In the genomic region with DNA sequence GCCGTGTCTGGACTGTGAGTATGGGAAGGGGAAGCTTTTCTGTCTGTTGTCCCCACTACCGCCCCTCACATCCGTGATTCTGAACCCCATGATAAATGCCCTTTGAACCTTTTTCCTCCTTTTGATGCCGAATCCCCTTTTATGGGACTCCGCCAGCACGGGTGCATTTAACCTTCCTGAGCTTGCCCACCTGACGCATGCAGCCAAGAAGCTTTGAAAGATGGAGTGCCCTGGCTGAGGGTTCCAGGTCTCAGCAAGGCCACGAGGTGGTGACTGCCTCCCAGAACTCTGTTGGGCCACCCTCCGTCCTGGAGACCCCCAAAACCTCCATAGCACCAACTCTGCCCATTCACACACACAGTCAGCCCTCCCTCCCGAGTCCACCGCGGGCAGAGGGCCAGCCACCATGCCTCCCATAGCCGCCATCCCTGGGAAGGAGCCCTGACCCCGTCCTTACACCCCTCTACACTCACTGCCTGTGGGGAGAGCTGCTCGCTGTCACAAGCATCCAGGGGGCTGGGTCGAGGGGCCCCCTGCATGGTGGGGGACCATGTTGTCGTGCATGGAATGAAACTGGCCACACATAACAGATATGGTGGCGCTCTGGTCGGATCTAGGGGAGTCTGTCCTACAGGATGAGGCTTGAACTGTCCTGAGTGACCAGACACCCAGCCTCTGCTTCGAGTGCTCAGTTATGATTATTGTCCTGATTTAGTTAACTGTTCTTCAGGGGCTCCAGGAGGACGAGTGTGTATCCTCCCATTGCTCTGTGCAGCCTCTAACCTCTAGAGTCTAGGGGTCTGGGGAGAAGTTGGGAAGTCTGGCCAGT, we compare ENCODE assay signal across 8 cellular contexts. TPM values are rescaled to one million over a fixed set of nuclear protein-coding genes. Genes with fewer than 3 reads are reported as not detected.
DNase-seq lines count a peak whose midpoint lies in the region; ATAC-seq, FAIRE-seq and TF ChIP-seq lines count a peak whose summit lies in the region.

No MANE protein-coding gene starts in this region.

- TF ChIP-seq EP300 in A549 (IDR thresholded peaks at IDR 0.05), result no peak

- POLR2A ChIA-PET in A549 (lab: Yijun Ruan, JAX), result no interaction called here

- ATAC-seq in A549 (peak; percentile 44 to 59; a peak in 4 of 6 replicates), GM21529 (IDR thresholded peaks at IDR 0.05; ENCODE audit: unreplicated experiment) (no peak)

- FAIRE-seq in A549 (lab: Jason Lieb, UNC), result no peak

- H3K27ac ChIP-seq in A549 (peak overlapping the region; percentile 99 to 100), HL-60 (replicated peaks) (peak overlapping the region; percentile 93), brain microvascular endothelial cell (peak overlapping the region; percentile 97)

- peak overlapping the region; percentile 93 for H3K4me2 ChIP-seq in A549

- WGBS in A549 (ENCODE audit: missing lambda C conversion rate), result 81% methylated on average over 15 of the region's 21 CpGs

- TF ChIP-seq RAD21 in A549 (conservative IDR thresholded peaks at IDR 0.05 in 1 of 2, IDR thresholded peaks at IDR 0.05 in 1 of 2), result no peak

- no peaks in the 10 kb centered on the region for H3K36me3 ChIP-seq in brain microvascular endothelial cell (replicated peaks)

- CTCF ChIA-PET in A549 (lab: Yijun Ruan, JAX), result interaction anchor here (0.7 to 1.0 kb wide), 2 partner anchors 30 to 73 kb away, joined by 3 read pairs; no protein-coding TSS in a partner anchor

- H3K4me3 ChIP-seq in A549 (peak overlapping the region; percentile 91), HL-60 (replicated peaks; ENCODE audit: insufficient read depth, low read length) (peak overlapping the region; percentile 74), brain microvascular endothelial cell (ENCODE audit: low read depth, low read length) (peak overlapping the region; percentile 79), mononuclear cell (ENCODE audit: low read length) (peak overlapping the region; percentile 56)

- DNase-seq in A549 (ENCODE audit: low read depth in 1 of 2, low spot score in 1 of 2), result peak in 1 of 2 experiments; percentile 28
- DNase-seq in HL-60 (ENCODE audit: low read depth in 1 of 2, low spot score in 1 of 2), result no peak
- no peak for DNase-seq in brain microvascular endothelial cell
- no peak for DNase-seq in NCI-H2081 treated with DMSO at 0.1 percent for 48 hours (lab: John Stamatoyannopoulos, UW)
- no peak for DNase-seq in EL
- no peak for DNase-seq in stimulated activated CD4-positive, alpha-beta T cell treated with anti-CD3 and anti-CD28 coated beads, Interleukin-2, amount 100 ng/mL, for 24 hours

- H3K9me3 ChIP-seq in A549 (no peaks in the 10 kb centered on the region), mononuclear cell (ENCODE audit: low read depth, low read length) (no peaks in the 10 kb centered on the region)

- TF ChIP-seq POLR2A in A549 (IDR thresholded peaks at IDR 0.05; ENCODE audit: low read length), result no peak

- in situ Hi-C loops in brain microvascular endothelial cell (cut with HindIII; ENCODE audit: low pct_ligation_motif_present, low sequenced_read_pairs), result no loop called here

- no peaks in the 10 kb centered on the region for H3K27me3 ChIP-seq in HL-60 (ENCODE audit: insufficient read depth, poor library complexity, severe bottlenecking)
- no peaks in the 10 kb centered on the region for H3K27me3 ChIP-seq in brain microvascular endothelial cell (replicated peaks)
- no peaks in the 10 kb centered on the region for H3K27me3 ChIP-seq in mononuclear cell (ENCODE audit: insufficient read depth, low read length)

- H3K4me1 ChIP-seq in A549, result peaks cover 20% of the 10 kb centered on the region
- peaks cover 55% of the 10 kb centered on the region for H3K4me1 ChIP-seq in mononuclear cell (ENCODE audit: insufficient read depth, low read length)

- TF ChIP-seq CTCF in A549 (IDR thresholded peaks at IDR 0.05) (no peak), HL-60 (IDR thresholded peaks at IDR 0.05; ENCODE audit: insufficient read depth, low read length) (no peak), brain microvascular endothelial cell (IDR thresholded peaks at IDR 0.05; ENCODE audit: low read depth, low read length, missing control alignments) (no peak)

TF ChIP-seq in A549, 52 proteins besides CTCF, POLR2A, EP300 and RAD21:
- no peak for TF ChIP-seq JUNB (IDR thresholded peaks at IDR 0.05)
- no peak for TF ChIP-seq NPAS2 (CRISPR knock-in tag; IDR thresholded peaks at IDR 0.05; ENCODE audit: borderline replicate concordance)
- TF ChIP-seq KDM1A (IDR thresholded peaks at IDR 0.05; ENCODE audit: low read depth), result no peak
- no peak for TF ChIP-seq JUN (IDR thresholded peaks at IDR 0.05)
- no peak for TF ChIP-seq MAFK (IDR thresholded peaks at IDR 0.05; ENCODE audit: partially characterized antibody)
- no peak for TF ChIP-seq ZC3H11A (IDR thresholded peaks at IDR 0.05)
- TF ChIP-seq TFCP2L1 (CRISPR knock-in tag; IDR thresholded peaks at IDR 0.05), result no peak

RNA-seq across cellular contexts. Expression of a gene that starts 0.8 kb away (rescaled TPM):
- polyA plus RNA-seq in A549 (2011; rRNA removed) (69.5 and 72.3 TPM in 2 replicates), A549 (2017; fragmentation: RNase III; extraction: RNeasy Plus Mini Kit Qiagen cat#74134 plus additional on column Dnase treatment) (113 to 135 TPM (median 125 TPM) in 3 replicates)
- polyA plus RNA-seq in A549 (2012; cell fraction: cytosol; rRNA removed), result 269 and 292 TPM in 2 replicates
- polyA plus RNA-seq in A549 (2012; cell fraction: nucleus; rRNA removed), result 253 and 314 TPM in 2 replicates
- 21.7 and 39.3 TPM in 2 replicates for polyA minus RNA-seq in A549 (2011; rRNA and poly(A)+ RNA removed)
- total RNA-seq in mononuclear cell, result 50.4 TPM

RNA-seq across cellular contexts. Expression of a gene that starts 0.9 kb away (rescaled TPM):
- polyA plus RNA-seq in A549 (2011; rRNA removed) (15.5 and 16.3 TPM in 2 replicates), A549 (2017; fragmentation: RNase III; extraction: RNeasy Plus Mini Kit Qiagen cat#74134 plus additional on column Dnase treatment) (25.6 to 29.3 TPM (median 25.6 TPM) in 3 replicates)
- 60.5 and 68.7 TPM in 2 replicates for polyA plus RNA-seq in A549 (2012; cell fraction: cytosol; rRNA removed)
- 95.7 and 112 TPM in 2 replicates for polyA plus RNA-seq in A549 (2012; cell fraction: nucleus; rRNA removed)
- 15.1 and 19.5 TPM in 2 replicates for polyA minus RNA-seq in A549 (2011; rRNA and poly(A)+ RNA removed)
- 11.3 TPM for total RNA-seq in mononuclear cell
